ENCODE assay signal across 10 cellular contexts in the genomic region with DNA sequence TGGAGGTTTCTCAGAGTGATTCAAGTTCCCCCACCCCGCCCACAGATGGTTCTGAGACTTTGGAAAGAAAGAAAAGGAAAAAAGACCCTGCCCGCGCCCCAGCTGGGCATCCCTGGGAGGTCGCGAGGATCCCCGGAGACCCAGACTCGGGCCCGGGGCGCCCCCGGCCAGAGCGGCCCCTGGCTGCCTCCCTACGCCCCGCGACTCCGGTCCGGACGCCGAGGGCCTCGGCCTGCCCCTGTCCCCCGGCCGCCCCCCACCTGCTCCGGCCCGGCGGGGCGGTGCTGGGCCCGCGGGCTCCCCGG. TPM values are rescaled to one million over a fixed set of nuclear protein-coding genes. Genes with fewer than 3 reads are reported as not detected.
DNase-seq lines count a peak whose midpoint lies in the region; ATAC-seq and TF ChIP-seq lines count a peak whose summit lies in the region.
"Had no signal": no experiment of that assay in that cellular context is flagged by ENCODE, and none has a peak within 500 bp of the region (broad histone marks: within the 10 kb centered on the region; RNA-seq: fewer than 3 reads in every experiment).

No MANE protein-coding gene starts in this region.

- DNase-seq in H7 (peak; percentile 85), fibroblast of villous mesenchyme (ENCODE audit: low read depth) (no peak), sigmoid colon (no peak), mesendoderm (no peak), hepatic stellate cell (ENCODE audit: low spot score) (no peak), NCI-H774 (lab: John Stamatoyannopoulos, UW) (no peak)
- no peak for DNase-seq in activated T-cell treated with anti-CD3 and anti-CD28 coated beads, Interleukin-2, amount 50 U/mL, for 72 hours
- DNase-seq: hippocampal formation, KG1 had no signal

- no peak overlapping the region for H2BK120ac ChIP-seq in mesendoderm (ENCODE audit: low read depth, low read length)

- H3K4me3 ChIP-seq in H7 (ENCODE audit: insufficient read depth, low read depth, low read length) = peak overlapping the region; percentile 27
- H3K4me3 ChIP-seq in fibroblast of villous mesenchyme (ENCODE audit: low read depth, low read length) = peak overlapping the region; percentile 39
- peak overlapping the region in 3 of 4 donors; percentile 46 to 52 (median 47) for H3K4me3 ChIP-seq in sigmoid colon
- H3K4me3 ChIP-seq in mesendoderm (ENCODE audit: low read length) = no peak overlapping the region

- no peaks in the 10 kb centered on the region for H3K79me2 ChIP-seq in mesendoderm (ENCODE audit: control insufficient read depth, insufficient read depth, low read length)

- H3K4me1 ChIP-seq in sigmoid colon = peaks cover 0 to 28% (median 11%) of the 10 kb centered on the region in 4 donors
- peaks cover 2% of the 10 kb centered on the region for H3K4me1 ChIP-seq in mesendoderm (ENCODE audit: control insufficient read depth, low read depth, low read length)

- ATAC-seq in activated T-cell treated with anti-CD3 and anti-CD28 coated beads, Interleukin-2, amount 50 U/mL, for 72 hours (replicated peaks in 1 of 2) = no peak

- H3K4ac ChIP-seq in mesendoderm (ENCODE audit: low read depth, low read length) = no peak overlapping the region

- H3K27ac ChIP-seq in sigmoid colon (no peak overlapping the region), mesendoderm (ENCODE audit: low read depth, low read length) (no peak overlapping the region)

- H3K18ac ChIP-seq in mesendoderm (ENCODE audit: low read length) = no peak overlapping the region

- H4K8ac ChIP-seq in mesendoderm (ENCODE audit: low read depth, low read length) = no peak overlapping the region

- H3K27me3 Mint-ChIP-seq in activated T-cell treated with anti-CD3 and anti-CD28 coated beads, Interleukin-2, amount 50 U/mL, for 72 hours (ENCODE audit: low read depth) = peaks cover 24% of the 10 kb centered on the region

- H3K9me3 Mint-ChIP-seq in activated T-cell treated with anti-CD3 and anti-CD28 coated beads, Interleukin-2, amount 50 U/mL, for 72 hours = no peaks in the 10 kb centered on the region

- intact Hi-C loops in sigmoid colon (cut with DNase I) = loop anchor here (5.0 kb wide), 1 partner anchor 38 kb away; a partner anchor contains a TSS

- no peak overlapping the region for H2BK5ac ChIP-seq in mesendoderm (ENCODE audit: low read length)

- no peak overlapping the region for H2BK15ac ChIP-seq in mesendoderm (replicated peaks; ENCODE audit: low read depth)

- peaks cover 13% of the 10 kb centered on the region for H3K4me1 Mint-ChIP-seq in activated T-cell treated with anti-CD3 and anti-CD28 coated beads, Interleukin-2, amount 50 U/mL, for 72 hours (ENCODE audit: low read depth)

- H3K27me3 ChIP-seq in H7 (ENCODE audit: control insufficient read depth, insufficient read depth, low read length) = peaks cover 61% of the 10 kb centered on the region
- peaks cover 2 to 16% (median 13%) of the 10 kb centered on the region in 3 donors for H3K27me3 ChIP-seq in sigmoid colon
- H3K27me3 ChIP-seq in mesendoderm (ENCODE audit: insufficient read depth, low read length, poor library complexity) = peaks cover 12% of the 10 kb centered on the region

- H3K9ac ChIP-seq in mesendoderm (ENCODE audit: low read length) = no peak overlapping the region

- 2 to 3% methylated on average over 28 of the region's 28 CpGs for WGBS in sigmoid colon, 2 donors
- no CpG with 5 or more reads among the region's 28 CpGs for WGBS in mesendoderm (ENCODE audit: extremely low coverage, insufficient coverage, low lambda C conversion rate)

- H2AK5ac ChIP-seq in mesendoderm (ENCODE audit: low read length) = no peak overlapping the region

- no peaks in the 10 kb centered on the region for H3K79me1 ChIP-seq in mesendoderm (ENCODE audit: low read length)

- H3K27ac Mint-ChIP-seq in activated T-cell treated with anti-CD3 and anti-CD28 coated beads, Interleukin-2, amount 50 U/mL, for 72 hours = no peak overlapping the region

- no peak overlapping the region for H3K4me2 ChIP-seq in mesendoderm (ENCODE audit: low read length)

- no peaks in the 10 kb centered on the region for H3K36me3 Mint-ChIP-seq in activated T-cell treated with anti-CD3 and anti-CD28 coated beads, Interleukin-2, amount 50 U/mL, for 72 hours (ENCODE audit: insufficient read depth in 2 of 2)

- no peak overlapping the region for H4K5ac ChIP-seq in mesendoderm (ENCODE audit: low read length)

- no peak overlapping the region for H3K56ac ChIP-seq in mesendoderm (ENCODE audit: low read length)

- H3K36me3 ChIP-seq in H7 (replicated peaks; ENCODE audit: control insufficient read depth, insufficient read depth, low read length) = no peaks in the 10 kb centered on the region
- no peaks in the 10 kb centered on the region for H3K36me3 ChIP-seq in sigmoid colon
- no peaks in the 10 kb centered on the region for H3K36me3 ChIP-seq in mesendoderm (ENCODE audit: control insufficient read depth, insufficient read depth, low read length)

- TF ChIP-seq CTCF in fibroblast of villous mesenchyme (IDR thresholded peaks at IDR 0.05; ENCODE audit: insufficient read depth, low read depth, low read length) (no peak), sigmoid colon (IDR thresholded peaks at IDR 0.05) (no peak)

- peak overlapping the region; percentile 73 to 88 for H3K4me3 Mint-ChIP-seq in activated T-cell treated with anti-CD3 and anti-CD28 coated beads, Interleukin-2, amount 50 U/mL, for 72 hours

- no peak for TF ChIP-seq EP300 in sigmoid colon (IDR thresholded peaks at IDR 0.05)

- no peak overlapping the region for H3K23ac ChIP-seq in mesendoderm (ENCODE audit: low read length)

- no peaks in the 10 kb centered on the region for H3K9me3 ChIP-seq in sigmoid colon

- no peak for TF ChIP-seq POLR2A in sigmoid colon (IDR thresholded peaks at IDR 0.05)

RNA-seq across cellular contexts. Expression of a gene that starts 2.3 kb away (rescaled TPM):
- total RNA-seq in H7 (2014; rRNA removed; shearing (Covaris generic)) = 0.38 and 1.5 TPM in 2 replicates
- under 1 TPM in 1 of 2 donors, not detected in 1; 0.58 TPM for total RNA-seq in activated T-cell treated with anti-CD3 and anti-CD28 coated beads, Interleukin-2, amount 50 U/mL, for 72 hours
- 0.32 and 0.43 TPM in 2 replicates for total RNA-seq in fibroblast of villous mesenchyme
- 1 to 10 TPM in 3 of 4 donors, under 1 TPM in 1; 0.66 to 1.9 (median 1.3) TPM for total RNA-seq in sigmoid colon
- polyA plus RNA-seq in sigmoid colon = 100 to 1,000 TPM in 1 of 3 donors, 10 to 100 TPM in 2; 72.6 to 105 (median 91.3) TPM
- polyA plus RNA-seq in mesendoderm (2013, experiment 1 of 2) = 0.11 TPM
- polyA plus RNA-seq in mesendoderm (2013, experiment 2 of 2) = 0.27 TPM
- total RNA-seq: RPMI7951 had no signal

RNA-seq across cellular contexts. Expression of a gene that starts 17.3 kb away (rescaled TPM):
- total RNA-seq in H7 (2014; rRNA removed; shearing (Covaris generic)) = 28.3 and 34.0 TPM in 2 replicates
- total RNA-seq in activated T-cell treated with anti-CD3 and anti-CD28 coated beads, Interleukin-2, amount 50 U/mL, for 72 hours = 10 to 100 TPM; 30.6 to 42.8 TPM
- total RNA-seq in fibroblast of villous mesenchyme = 55.1 and 60.9 TPM in 2 replicates
- total RNA-seq in sigmoid colon = 10 to 100 TPM; 30.8 to 50.4 (median 35.8) TPM
- polyA plus RNA-seq in sigmoid colon = 10 to 100 TPM; 10.2 to 40.5 (median 12.5) TPM
- polyA plus RNA-seq in mesendoderm (2013, experiment 1 of 2) = 11.8 TPM
- 11.9 TPM for polyA plus RNA-seq in mesendoderm (2013, experiment 2 of 2)

RNA-seq across cellular contexts. Expression of a gene that starts 37.2 kb away (rescaled TPM):
- total RNA-seq in H7 (2014; rRNA removed; shearing (Covaris generic)) = 42.7 and 49.1 TPM in 2 replicates
- 10 to 100 TPM; 29.5 to 31.2 TPM for total RNA-seq in activated T-cell treated with anti-CD3 and anti-CD28 coated beads, Interleukin-2, amount 50 U/mL, for 72 hours
- total RNA-seq in fibroblast of villous mesenchyme = 21.6 and 22.9 TPM in 2 replicates
- 10 to 100 TPM; 39.2 to 59.4 (median 45.4) TPM for total RNA-seq in sigmoid colon
- 10 to 100 TPM; 19.9 to 32.0 (median 22.2) TPM for polyA plus RNA-seq in sigmoid colon
- 21.8 TPM for polyA plus RNA-seq in mesendoderm (2013, experiment 1 of 2)
- 21.7 TPM for polyA plus RNA-seq in mesendoderm (2013, experiment 2 of 2)

RNA-seq across cellular contexts. Expression of a gene that starts 47.5 kb away (rescaled TPM):
- total RNA-seq in H7 (2014; rRNA removed; shearing (Covaris generic)) = 70.6 and 71.5 TPM in 2 replicates
- 10 to 100 TPM; 70.4 to 71.5 TPM for total RNA-seq in activated T-cell treated with anti-CD3 and anti-CD28 coated beads, Interleukin-2, amount 50 U/mL, for 72 hours
- total RNA-seq in fibroblast of villous mesenchyme = 40.3 and 57.4 TPM in 2 replicates
- total RNA-seq in sigmoid colon = 10 to 100 TPM; 35.6 to 37.1 (median 36.4) TPM
- 10 to 100 TPM; 16.8 to 25.0 (median 21.3) TPM for polyA plus RNA-seq in sigmoid colon
- 53.0 TPM for polyA plus RNA-seq in mesendoderm (2013, experiment 1 of 2)
- 54.6 TPM for polyA plus RNA-seq in mesendoderm (2013, experiment 2 of 2)

RNA-seq across cellular contexts. Expression of a gene that starts 50.2 kb away (rescaled TPM):
- total RNA-seq in H7 (2014; rRNA removed; shearing (Covaris generic)) = 0.26 and 0.31 TPM in 2 replicates
- total RNA-seq in activated T-cell treated with anti-CD3 and anti-CD28 coated beads, Interleukin-2, amount 50 U/mL, for 72 hours = under 1 TPM; 0.29 to 0.30 TPM
- total RNA-seq in fibroblast of villous mesenchyme (1.3 and 3.5 TPM in 2 replicates), sigmoid colon (1 to 10 TPM; 1.1 to 2.0 (median 1.3) TPM)
- polyA plus RNA-seq in sigmoid colon = under 1 TPM in 2 of 3 donors, not detected in 1; under 0.01 to 0.77 TPM
- not detected for polyA plus RNA-seq in mesendoderm (2013, experiment 1 of 2)
- not detected for polyA plus RNA-seq in mesendoderm (2013, experiment 2 of 2)
